In the genomic region with DNA sequence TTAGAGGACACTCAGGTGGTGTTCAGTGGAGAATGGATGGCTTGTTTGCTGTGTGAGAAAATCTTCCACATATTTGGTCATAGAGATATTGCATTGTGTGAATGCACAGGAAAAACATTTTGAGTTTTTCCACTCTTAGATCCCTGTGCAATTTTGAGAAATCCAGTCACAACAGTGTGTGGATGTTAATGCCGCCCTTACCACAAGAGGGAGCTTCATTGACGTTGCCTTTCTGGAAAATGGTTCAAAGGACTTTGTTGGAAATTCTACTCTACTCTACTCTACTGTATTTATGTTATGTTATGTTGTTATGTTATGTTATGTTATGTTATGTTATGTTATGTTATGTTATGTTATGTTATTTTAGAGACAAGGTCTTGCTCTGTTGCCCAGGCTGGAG, we compare ENCODE assay signal across 8 cellular contexts. TPM values are rescaled to one million over a fixed set of nuclear protein-coding genes. Genes with fewer than 3 reads are reported as not detected.
DNase-seq lines count a peak whose midpoint lies in the region; ATAC-seq, FAIRE-seq and TF ChIP-seq lines count a peak whose summit lies in the region.

No MANE protein-coding gene starts in this region.

- H3K27ac Mint-ChIP-seq in chondrocyte (ENCODE audit: unreplicated experiment) (no peak overlapping the region), natural killer cell (no peak overlapping the region)

- TF ChIP-seq CTCF in D721Med (IDR thresholded peaks at IDR 0.05; ENCODE audit: insufficient read depth, missing control alignments) (peak; percentile 44), chondrocyte (IDR thresholded peaks at IDR 0.05) (peak; percentile 68), natural killer cell (IDR thresholded peaks at IDR 0.05) (peak; percentile 31)

- H3K9me3 Mint-ChIP-seq in chondrocyte (ENCODE audit: low read depth), result peaks cover 29% of the 10 kb centered on the region
- peaks cover 3% of the 10 kb centered on the region in 2 donors for H3K9me3 Mint-ChIP-seq in natural killer cell

- ATAC-seq in natural killer cell, result peak in 1 of 3 donors; percentile 41
- no peak for ATAC-seq in GM21447 (IDR thresholded peaks at IDR 0.05; ENCODE audit: unreplicated experiment)
- no peak for ATAC-seq in GM18502 (IDR thresholded peaks at IDR 0.05; ENCODE audit: poor library complexity, unreplicated experiment)
- ATAC-seq in GM21526 (IDR thresholded peaks at IDR 0.05; ENCODE audit: low FRiP score, unreplicated experiment), result no peak

- H3K27me3 Mint-ChIP-seq in chondrocyte (ENCODE audit: low read depth), result no peaks in the 10 kb centered on the region
- no peaks in the 10 kb centered on the region for H3K27me3 Mint-ChIP-seq in natural killer cell (ENCODE audit: low read depth in 2 of 2)

- FAIRE-seq in D721Med (lab: Jason Lieb, UNC), result peak; percentile 88

- H3K36me3 Mint-ChIP-seq in chondrocyte (ENCODE audit: low read depth) (peaks cover 20% of the 10 kb centered on the region), natural killer cell (peaks cover 12% of the 10 kb centered on the region)

- DNase-seq in D721Med (ENCODE audit: insufficient read length, low spot score) (no peak), chondrocyte (ENCODE audit: low spot score) (no peak), natural killer cell (no peak), mesenteric fat pad (ENCODE audit: low spot score) (no peak)
- DNase-seq in Jurkat, Clone E6-1 (ENCODE audit: low read depth, low spot score), result peak; percentile 26

- H3K4me3 ChIP-seq in Jurkat, Clone E6-1 (ENCODE audit: low read length), result no peak overlapping the region

- no peak overlapping the region for H3K4me3 Mint-ChIP-seq in chondrocyte (ENCODE audit: unreplicated experiment)
- H3K4me3 Mint-ChIP-seq in natural killer cell, result no peak overlapping the region

- intact Hi-C loops in natural killer cell (cut with micrococcal nuclease), result loop anchor here (1.0 kb wide), 1 partner anchor 221 kb away; no protein-coding TSS in a partner anchor

- no peaks in the 10 kb centered on the region for H3K4me1 Mint-ChIP-seq in chondrocyte (ENCODE audit: low read depth)
- no peaks in the 10 kb centered on the region for H3K4me1 Mint-ChIP-seq in natural killer cell

RNA-seq across cellular contexts. Expression of gene ZNF20, which starts 13.4 kb away (rescaled TPM):
- polyA plus RNA-seq in Jurkat, Clone E6-1 (2012; ENCODE audit: insufficient read depth, insufficient read length), result not detected
- 2.0 to 3.8 TPM (median 3.1 TPM) in 3 replicates for total RNA-seq in chondrocyte
- total RNA-seq in natural killer cell, result 1 to 10 TPM; 4.2 to 9.0 (median 4.6) TPM
- total RNA-seq in mesenteric fat pad, result 1.1 TPM

RNA-seq across cellular contexts. Expression of gene ZNF625, which starts 29.8 kb away (rescaled TPM):
- polyA plus RNA-seq in Jurkat, Clone E6-1 (2012; ENCODE audit: insufficient read depth, insufficient read length), result not detected
- total RNA-seq in chondrocyte (11.5 to 12.1 TPM (median 12.1 TPM) in 3 replicates), natural killer cell (1 to 10 TPM; 3.1 to 7.9 (median 4.4) TPM), mesenteric fat pad (3.4 TPM)

RNA-seq across cellular contexts. Expression of gene ZNF136, which starts 36.2 kb away (rescaled TPM):
- 4.1 TPM for polyA plus RNA-seq in Jurkat, Clone E6-1 (2012; ENCODE audit: insufficient read depth, insufficient read length)
- total RNA-seq in chondrocyte, result 6.9 to 9.5 TPM (median 7.1 TPM) in 3 replicates
- 10 to 100 TPM; 31.5 to 47.7 (median 39.8) TPM for total RNA-seq in natural killer cell
- 6.5 TPM for total RNA-seq in mesenteric fat pad
